10 cellular contexts compared by ENCODE assay signal in genomic region chr14:70707138-70708038, GRCh38.
DNase-seq lines count a peak whose midpoint lies in the region; ATAC-seq, FAIRE-seq and TF ChIP-seq lines count a peak whose summit lies in the region.
"Had no signal": no experiment of that assay in that cellular context is flagged by ENCODE, and none has a peak within 500 bp of the region (broad histone marks: within the 10 kb centered on the region; RNA-seq: fewer than 3 reads in every experiment).

No MANE protein-coding gene starts in this region.

- no peak overlapping the region for H3K9ac ChIP-seq in Karpas-422 (ENCODE audit: low read length)

- H3K79me2 ChIP-seq in Karpas-422 (ENCODE audit: low read length), result no peaks in the 10 kb centered on the region

- H3K9me2 ChIP-seq in Karpas-422 (replicated peaks; ENCODE audit: insufficient read depth, low read length), result no peaks in the 10 kb centered on the region

- no peak for FAIRE-seq in frontal cortex (lab: Jason Lieb, UNC)

- DNase-seq in GM13976 (ENCODE audit: low spot score), result peak; percentile 59
- peak; percentile 46 for DNase-seq in Karpas-422
- peak; percentile 96 for DNase-seq in epithelial cell of esophagus (ENCODE audit: low read depth)
- DNase-seq in frontal cortex (ENCODE audit: low spot score in 2 of 2), result no peak
- DNase-seq in activated CD8-positive, alpha-beta memory T cell treated with anti-CD3 and anti-CD28 coated beads, Interleukin-2, amount 50 U/mL, for 48 hours, result no peak
- no peak for DNase-seq in NCI-H1694 (lab: John Stamatoyannopoulos, UW)
- no peak for DNase-seq in pons (ENCODE audit: low spot score)
- DNase-seq: heart left ventricle had no signal

- peak; percentile 75 for ATAC-seq in GM21723 (IDR thresholded peaks at IDR 0.05; ENCODE audit: unreplicated experiment)
- ATAC-seq: Panc1 had no signal

- in situ Hi-C loops in GM13976 (cut with MboI; ENCODE audit: low sequenced_read_pairs, unreplicated experiment), result no loop called here

- no peak for TF ChIP-seq CTCF in GM13976 (IDR thresholded peaks at IDR 0.05; ENCODE audit: borderline replicate concordance, control extremely low read depth, extremely low read depth, insufficient read depth, missing control alignments)
- TF ChIP-seq CTCF in epithelial cell of esophagus (IDR thresholded peaks at IDR 0.05; ENCODE audit: insufficient read depth, low read depth, low read length, missing control alignments), result no peak

- H4K20me1 ChIP-seq in Karpas-422 (ENCODE audit: insufficient read depth, low read depth, low read length), result no peaks in the 10 kb centered on the region

- no peak overlapping the region for H3K4me2 ChIP-seq in Karpas-422 (ENCODE audit: low read depth, low read length, poor library complexity, severe bottlenecking)

- no peaks in the 10 kb centered on the region for H3K4me1 ChIP-seq in Karpas-422 (ENCODE audit: low read length)

- no peak overlapping the region for H3K27ac ChIP-seq in Karpas-422 (ENCODE audit: low read length)
- H3K27ac ChIP-seq: heart left ventricle had no signal

- no peaks in the 10 kb centered on the region for H3K36me3 ChIP-seq in Karpas-422 (ENCODE audit: insufficient read depth, low read length)
- H3K36me3 ChIP-seq: heart left ventricle had no signal

- no peaks in the 10 kb centered on the region for H3K27me3 ChIP-seq in Karpas-422 (ENCODE audit: low read length)

- H3K9me3 ChIP-seq in Karpas-422 (ENCODE audit: low read length), result no peaks in the 10 kb centered on the region
- H3K9me3 ChIP-seq: heart left ventricle had no signal

- H2AFZ ChIP-seq in Karpas-422 (ENCODE audit: low read length), result no peak overlapping the region

- H3K4me3 ChIP-seq in Karpas-422 (ENCODE audit: low read length), result no peak overlapping the region
- H3K4me3 ChIP-seq in epithelial cell of esophagus (ENCODE audit: low read length), result no peak overlapping the region
- H3K4me3 ChIP-seq: heart left ventricle had no signal

Comparison
In these comparisons a context has a peak if more than half of its experiments do, and no peak if none do; other contexts are left out.
1. DNase-seq: peak in GM13976 (single experiment), Karpas-422 (single experiment) and epithelial cell of esophagus (single experiment); none in frontal cortex (0 of 2), activated CD8-positive, alpha-beta memory T cell treated with anti-CD3 and anti-CD28 coated beads, Interleukin-2, amount 50 U/mL, for 48 hours (single experiment), NCI-H1694 (single experiment) and pons (single experiment).